Comparison of ENCODE assay signal across 12 cellular contexts in the genomic region with DNA sequence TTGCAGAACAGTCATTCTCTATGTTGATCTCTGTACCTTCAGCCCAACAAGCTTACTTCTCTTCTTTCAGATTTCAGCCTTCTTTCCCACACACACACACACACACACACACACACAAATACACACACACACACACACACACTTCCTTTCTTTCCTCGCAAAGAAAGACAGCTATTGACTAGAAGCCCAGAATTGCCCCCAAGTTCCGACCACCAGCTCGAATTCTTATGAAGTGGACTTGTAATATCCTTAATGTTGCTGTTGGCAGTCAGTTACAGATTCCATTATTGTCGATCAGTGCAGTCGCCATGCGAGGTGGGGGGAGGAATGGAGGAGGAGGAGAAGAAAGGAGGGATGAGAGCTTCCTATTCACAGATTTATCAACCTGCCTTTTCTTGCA.
DNase-seq lines count a peak whose midpoint lies in the region; ATAC-seq and TF ChIP-seq lines count a peak whose summit lies in the region.
"Had no signal": no experiment of that assay in that cellular context is flagged by ENCODE, and none has a peak within 500 bp of the region (broad histone marks: within the 10 kb centered on the region; RNA-seq: fewer than 3 reads in every experiment).

No MANE protein-coding gene starts in this region.

- H3K4me3 Mint-ChIP-seq in T-helper 17 cell: no peak overlapping the region
- H3K4me3 Mint-ChIP-seq: activated T-cell treated with anti-CD3 and anti-CD28 coated beads, Interleukin-2, amount 50 U/mL, for 4 hours had no signal

- no peak for ATAC-seq in T-helper 17 cell
- no peak for ATAC-seq in left lobe of liver
- ATAC-seq: activated T-cell treated with anti-CD3 and anti-CD28 coated beads, Interleukin-2, amount 50 U/mL, for 4 hours; stimulated activated naive CD8-positive, alpha-beta T cell treated with anti-CD3 and anti-CD28 coated beads, Interleukin-15, Interleukin-2, amounts not matched to agents 100 U/mL and 50 U/mL, for 24 hours had no signal

- no peak overlapping the region for H3K27ac Mint-ChIP-seq in T-helper 17 cell

- H3K9me3 ChIP-seq in ES-I3 (ENCODE audit: control insufficient read depth, insufficient read depth, low read length) (no peaks in the 10 kb centered on the region), T-helper 17 cell (ENCODE audit: control insufficient read depth, low read length, poor library complexity, severe bottlenecking) (no peaks in the 10 kb centered on the region)

- TF ChIP-seq CTCF in retinal pigment epithelial cell (conservative IDR thresholded peaks at IDR 0.05; ENCODE audit: low read depth, low read length): no peak

- H3K36me3 Mint-ChIP-seq in T-helper 17 cell (ENCODE audit: low read depth): peaks cover 2% of the 10 kb centered on the region

- intact Hi-C loops in head of caudate nucleus (cut with DNase I): no loop called here

- H3K4me3 ChIP-seq in retinal pigment epithelial cell (ENCODE audit: low read length): peak overlapping the region; percentile 27

- H3K27ac ChIP-seq in angular gyrus (ENCODE audit: low read depth, low read length): peak overlapping the region; percentile 44

- H3K4me1 ChIP-seq in ES-I3 (ENCODE audit: insufficient read depth, low read length): peaks cover 31% of the 10 kb centered on the region

- H3K9ac ChIP-seq in ES-I3 (ENCODE audit: low read depth, low read length): peak overlapping the region; percentile 50; the same call in 1 of the 2 replicates

- H3K36me3 ChIP-seq in ES-I3 (ENCODE audit: insufficient read depth, low read length): no peaks in the 10 kb centered on the region

- peaks cover 2% of the 10 kb centered on the region for H3K4me1 Mint-ChIP-seq in T-helper 17 cell

- DNase-seq in head of caudate nucleus: peak in 26 of 42 donors; percentile 5 to 58 (median 26)
- no peak for DNase-seq in retinal pigment epithelial cell (ENCODE audit: low read depth)
- DNase-seq in T-helper 17 cell: no peak
- no peak for DNase-seq in activated CD4-positive, alpha-beta T cell treated with anti-CD3 and anti-CD28 coated beads for 48 hours
- no peak for DNase-seq in SIG-M5 (lab: John Stamatoyannopoulos, UW)
- DNase-seq in left lobe of liver (ENCODE audit: low spot score): no peak
- DNase-seq: activated T-cell treated with anti-CD3 and anti-CD28 coated beads, Interleukin-2, amount 50 U/mL, for 4 hours; DND-41; NCI-H1092 treated with DMSO at 0.1 percent for 48 hours; stimulated activated naive CD8-positive, alpha-beta T cell treated with anti-CD3 and anti-CD28 coated beads, Interleukin-15, Interleukin-2, amounts not matched to agents 100 U/mL and 50 U/mL, for 24 hours had no signal

- H3K27me3 Mint-ChIP-seq in T-helper 17 cell: peaks cover 19% of the 10 kb centered on the region

Comparison
In these comparisons a context has a peak if more than half of its experiments do, and no peak if none do; other contexts are left out.
1. DNase-seq: peak in head of caudate nucleus (26 of 42); none in retinal pigment epithelial cell (single experiment), T-helper 17 cell (0 of 3), activated CD4-positive, alpha-beta T cell treated with anti-CD3 and anti-CD28 coated beads for 48 hours (single experiment), SIG-M5 (single experiment) and left lobe of liver (single experiment).